8 cellular contexts compared by ENCODE assay signal in genomic region chr6:12751694-12752304, GRCh38. TPM values are rescaled to one million over a fixed set of nuclear protein-coding genes. Genes with fewer than 3 reads are reported as not detected.
A peak's percentile ranks its signal among the peaks of the same experiment; 100 is the strongest.
DNase-seq lines count a peak whose midpoint lies in the region; ATAC-seq and FAIRE-seq lines count a peak whose summit lies in the region.

No MANE protein-coding gene starts in this region.

- H3K9me3 Mint-ChIP-seq in CD4-positive, CD25-positive, alpha-beta regulatory T cell = peaks cover 0 to 7% (median 3%) of the 10 kb centered on the region in 7 donors

- no peak for FAIRE-seq in small intestine (lab: Jason Lieb, UNC)

- H3K27me3 ChIP-seq in CD4-positive, CD25-positive, alpha-beta regulatory T cell (ENCODE audit: control insufficient read depth, insufficient read depth, low read length) = peaks cover 4% of the 10 kb centered on the region
- peaks cover 3 to 16% of the 10 kb centered on the region in 2 donors for H3K27me3 ChIP-seq in small intestine (ENCODE audit: control insufficient read depth in 2 of 2, insufficient read depth in 2 of 2, low read length in 2 of 2)

- DNase-seq in CD4-positive, CD25-positive, alpha-beta regulatory T cell = peak in 2 of 3 donors; percentile 2 to 28
- peak; percentile 40 for DNase-seq in HT1080 (ENCODE audit: low read depth)
- DNase-seq in activated CD4-positive, alpha-beta T cell treated with anti-CD3 and anti-CD28 coated beads, Interleukin-2, amount 50 U/mL, for 48 hours = peak; percentile 40 to 51
- DNase-seq in germinal center (ENCODE audit: low spot score) = peak; percentile 14
- DNase-seq in small intestine = peak; percentile 33
- DNase-seq in NCI-H1694 treated with DMSO at 0.1 percent for 48 hours (lab: John Stamatoyannopoulos, UW) = no peak

- no peaks in the 10 kb centered on the region for H3K36me3 ChIP-seq in CD4-positive, CD25-positive, alpha-beta regulatory T cell (ENCODE audit: control insufficient read depth, insufficient read depth, low read length)
- no peaks in the 10 kb centered on the region for H3K36me3 ChIP-seq in small intestine (ENCODE audit: control insufficient read depth in 2 of 2, insufficient read depth in 2 of 2, low read length in 2 of 2)

- peaks cover 0 to 8% (median 0%) of the 10 kb centered on the region in 4 donors for H3K4me1 Mint-ChIP-seq in CD4-positive, CD25-positive, alpha-beta regulatory T cell

- no peak overlapping the region for H3K4me3 ChIP-seq in CD4-positive, CD25-positive, alpha-beta regulatory T cell (ENCODE audit: low read depth, low read length)
- H3K4me3 ChIP-seq in small intestine (ENCODE audit: low read depth in 1 of 2, low read length in 2 of 2) = no peak overlapping the region

- WGBS in small intestine, 3 donors = 33 to 50% (median 41%) methylated on average over 10 of the region's 10 CpGs

- ATAC-seq in CD4-positive, CD25-positive, alpha-beta regulatory T cell (ENCODE audit: low read depth in 2 of 2) = no peak
- ATAC-seq in HG03442 (IDR thresholded peaks at IDR 0.05; ENCODE audit: unreplicated experiment) (no peak), HG02885 (IDR thresholded peaks at IDR 0.05; ENCODE audit: poor library complexity, unreplicated experiment) (no peak)

- H3K4me1 ChIP-seq in CD4-positive, CD25-positive, alpha-beta regulatory T cell (ENCODE audit: control insufficient read depth, insufficient read depth, low read length, poor library complexity, severe bottlenecking) = no peaks in the 10 kb centered on the region
- peaks cover 0 to 4% of the 10 kb centered on the region in 2 donors for H3K4me1 ChIP-seq in small intestine (ENCODE audit: control insufficient read depth in 2 of 2, insufficient read depth in 1 of 2, low read depth in 1 of 2, low read length in 1 of 2)

- no peaks in the 10 kb centered on the region for H3K36me3 Mint-ChIP-seq in CD4-positive, CD25-positive, alpha-beta regulatory T cell

- no peak overlapping the region for H3K27ac ChIP-seq in CD4-positive, CD25-positive, alpha-beta regulatory T cell (ENCODE audit: insufficient read depth, low read length, poor library complexity, severe bottlenecking)
- H3K27ac ChIP-seq in small intestine (ENCODE audit: low read depth in 1 of 2, low read length in 1 of 2) = no peak overlapping the region

- no peak overlapping the region for H3K27ac Mint-ChIP-seq in CD4-positive, CD25-positive, alpha-beta regulatory T cell

- H3K9me3 ChIP-seq in CD4-positive, CD25-positive, alpha-beta regulatory T cell (ENCODE audit: control insufficient read depth in 2 of 2, low read length in 2 of 2) = no peaks in the 10 kb centered on the region
- H3K9me3 ChIP-seq in small intestine (ENCODE audit: control insufficient read depth, low read depth) = no peaks in the 10 kb centered on the region

- H3K27me3 Mint-ChIP-seq in CD4-positive, CD25-positive, alpha-beta regulatory T cell = peaks cover 26% of the 10 kb centered on the region

- H3K4me3 Mint-ChIP-seq in CD4-positive, CD25-positive, alpha-beta regulatory T cell = no peak overlapping the region

RNA-seq across cellular contexts. Expression of gene PHACTR1, which starts 35.2 kb away (rescaled TPM):
- total RNA-seq in CD4-positive, CD25-positive, alpha-beta regulatory T cell = 1.6 TPM
- polyA plus RNA-seq in CD4-positive, CD25-positive, alpha-beta regulatory T cell = under 1 TPM; 0.28 to 0.46 (median 0.33) TPM
- 3.4 and 7.8 TPM in 2 replicates for total RNA-seq in HT1080 (2014; rRNA removed; shearing (Covaris generic))
- polyA plus RNA-seq in HT1080 (2015; cell fraction: cytosol; rRNA removed) = 2.2 and 2.3 TPM in 2 replicates
- polyA plus RNA-seq in HT1080 (2015; cell fraction: nucleus; rRNA removed) = 1.6 and 2.3 TPM in 2 replicates
- 1 to 10 TPM in 1 of 3 donors, under 1 TPM in 2; 0.67 to 3.8 (median 0.81) TPM for polyA plus RNA-seq in small intestine
